ENCODE assay signal across 8 cellular contexts in the genomic region with DNA sequence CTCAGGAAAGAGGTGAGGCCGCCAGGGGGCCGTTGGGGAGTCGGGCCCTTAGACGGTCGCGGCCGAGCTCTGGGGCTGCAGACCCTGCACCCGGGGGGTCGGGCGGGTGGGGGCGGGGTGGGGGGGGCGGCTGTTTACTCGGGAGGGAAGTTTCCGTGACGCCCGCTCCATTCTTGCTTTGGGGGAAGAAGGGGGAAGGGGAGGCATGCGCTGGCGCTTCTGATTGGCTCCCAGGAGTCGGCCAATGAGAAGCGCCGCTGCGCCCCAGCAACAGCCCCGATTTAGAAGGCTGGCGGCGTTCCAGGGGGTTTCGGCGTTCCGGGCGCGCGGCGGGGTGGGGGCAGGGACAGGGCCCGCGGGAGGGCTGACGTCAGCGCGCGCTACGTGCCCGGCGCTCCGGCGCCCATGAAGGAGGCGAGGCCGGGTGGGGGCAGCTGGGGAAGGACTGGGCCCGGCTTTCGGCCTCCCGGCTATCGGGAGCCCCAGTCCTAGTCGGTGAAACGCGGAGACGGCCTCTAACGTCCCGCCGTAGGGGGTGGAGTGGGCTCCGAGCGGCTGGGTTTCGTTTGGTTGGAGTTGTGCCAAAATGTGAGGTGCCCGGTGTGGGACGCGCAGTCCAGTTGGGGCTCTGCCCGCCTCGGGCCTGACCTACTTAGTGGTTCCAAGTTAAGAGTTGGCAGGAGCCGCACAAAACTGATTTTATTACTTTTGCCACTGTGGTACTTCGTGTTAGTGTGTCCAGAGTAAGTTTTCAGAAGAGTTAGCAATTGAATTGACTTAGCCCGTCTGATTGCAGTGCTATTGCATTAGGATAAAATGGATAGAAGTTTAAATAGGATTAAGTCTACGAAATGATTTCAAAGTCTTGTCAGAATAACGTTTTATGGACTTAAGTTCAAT. TPM values are rescaled to one million over a fixed set of nuclear protein-coding genes. Genes with fewer than 3 reads are reported as not detected.
DNase-seq lines count a peak whose midpoint lies in the region; ATAC-seq and TF ChIP-seq lines count a peak whose summit lies in the region.

No MANE protein-coding gene starts in this region.

- TF ChIP-seq CTCF in CD14-positive monocyte (IDR thresholded peaks at IDR 0.05) = no peak
- TF ChIP-seq CTCF in lower leg skin (IDR thresholded peaks at IDR 0.05) = no peak

- peak overlapping the region; percentile 90 to 96 for H3K4me3 Mint-ChIP-seq in CD14-positive monocyte

- H3K27me3 Mint-ChIP-seq in CD14-positive monocyte (ENCODE audit: low read depth in 3 of 3) = peaks cover 0 to 2% (median 2%) of the 10 kb centered on the region in 3 donors

- H3K9me3 Mint-ChIP-seq in CD14-positive monocyte = peaks cover 0 to 4% (median 0%) of the 10 kb centered on the region in 7 donors

- H3K4me3 ChIP-seq in lower leg skin (ENCODE audit: low read depth, poor library complexity, severe bottlenecking) = peak overlapping the region; percentile 99

- peak in 1 of 2 donors; percentile 17 for TF ChIP-seq POLR2A in lower leg skin (IDR thresholded peaks at IDR 0.05)

- WGBS in lower leg skin, 2 donors = 0% methylated on average over 7 to 17 of the region's 69 CpGs

- ATAC-seq in GM19351 (IDR thresholded peaks at IDR 0.05; ENCODE audit: unreplicated experiment) (peak; percentile 51), HG03558 (IDR thresholded peaks at IDR 0.05; ENCODE audit: extremely low read depth, unreplicated experiment) (peak; percentile 31)

- H3K4me1 Mint-ChIP-seq in CD14-positive monocyte = peaks cover 45% of the 10 kb centered on the region

- intact Hi-C loops in CD14-positive monocyte (cut with micrococcal nuclease) = loop anchor here (5.0 to 10.0 kb wide), 4 partner anchors 44 to 273 kb away; a partner anchor contains a TSS
- intact Hi-C loops in lower leg skin (cut with DNase I; ENCODE audit: low total_unique reads) = no loop called here

- H3K27ac Mint-ChIP-seq in CD14-positive monocyte = peak overlapping the region; percentile 90 to 98 (median 97)

- peaks cover 38 to 43% of the 10 kb centered on the region in 2 donors for H3K36me3 Mint-ChIP-seq in CD14-positive monocyte

- peak; percentile 99 for DNase-seq in CD14-positive monocyte (ENCODE audit: low spot score)
- peak; percentile 88 for DNase-seq in NCI-H748 treated with DMSO at 0.1 percent for 48 hours (lab: John Stamatoyannopoulos, UW)
- DNase-seq in activated CD4-positive, alpha-beta T cell treated with anti-CD3 and anti-CD28 coated beads, Interleukin-2, amount 50 U/mL, for 48 hours = peak; percentile 99
- DNase-seq in dermis microvascular lymphatic vessel endothelial cell (ENCODE audit: low read depth in 2 of 2) = peak; percentile 97 to 98
- peak; percentile 98 to 100 for DNase-seq in lower leg skin (ENCODE audit: low spot score in 2 of 2)
- DNase-seq in stimulated activated CD4-positive, alpha-beta T cell treated with anti-CD3 and anti-CD28 coated beads, Interleukin-4, amount 100 ng/mL, for 4 hours = peak; percentile 96 to 100

RNA-seq across cellular contexts. Expression of a gene that starts 1.1 kb away (rescaled TPM):
- polyA plus RNA-seq in CD14-positive monocyte = 100 to 1,000 TPM; 348 to 398 TPM
- 32.3 and 46.7 TPM in 2 replicates for total RNA-seq in dermis microvascular lymphatic vessel endothelial cell
- total RNA-seq in lower leg skin = 100 to 1,000 TPM; 197 to 362 (median 260) TPM

RNA-seq across cellular contexts. Expression of a gene that starts 36.2 kb away (rescaled TPM):
- under 1 TPM in 1 of 2 donors, not detected in 1; 0.04 TPM for polyA plus RNA-seq in CD14-positive monocyte
- total RNA-seq in dermis microvascular lymphatic vessel endothelial cell (under 0.01 and 0.13 TPM in 2 replicates), lower leg skin (under 1 TPM in 1 of 4 donors, not detected in 3; 0.49 TPM)

Comparison
In these comparisons a context has a peak if more than half of its experiments do, and no peak if none do; other contexts are left out.
1. Peak in every context shown above with its lines: DNase-seq, ATAC-seq and H3K4me3 ChIP-seq.